ENCODE assay signal across 15 cellular contexts in genomic region chr14:58805057-58805456, GRCh38.
A peak's percentile ranks its signal among the peaks of the same experiment; 100 is the strongest.
DNase-seq lines count a peak whose midpoint lies in the region; ATAC-seq and TF ChIP-seq lines count a peak whose summit lies in the region.
"Had no signal": no experiment of that assay in that cellular context is flagged by ENCODE, and none has a peak within 500 bp of the region (broad histone marks: within the 10 kb centered on the region; RNA-seq: fewer than 3 reads in every experiment).

No MANE protein-coding gene starts in this region.

- CTCF ChIA-PET in SK-N-SH (lab: Yijun Ruan, JAX): no interaction called here

- H3K9me2 ChIP-seq in SK-N-SH: no peaks in the 10 kb centered on the region

- H3K9ac ChIP-seq in SK-N-SH: no peak overlapping the region
- H3K9ac ChIP-seq: BLaER1 treated with 17β-estradiol and CSF1 and Interleukin-3, amounts not matched to agents 10 nM and 100 nM had no signal

- intact Hi-C loops in right cardiac atrium (cut with DNase I): no loop called here

- no peaks in the 10 kb centered on the region for H4K20me1 ChIP-seq in SK-N-SH (ENCODE audit: insufficient read depth)
- H4K20me1 ChIP-seq: BLaER1 treated with 17β-estradiol and CSF1 and Interleukin-3, amounts not matched to agents 10 nM and 100 nM had no signal

- H3K27ac ChIP-seq in SK-N-SH (ENCODE audit: low read depth in 2 of 2, low read length in 1 of 2) (no peak overlapping the region), right cardiac atrium (ENCODE audit: low read length) (no peak overlapping the region)
- H3K27ac ChIP-seq: BLaER1 treated with 17β-estradiol and CSF1 and Interleukin-3, amounts not matched to agents 10 nM and 100 nM; heart right ventricle; tibial nerve had no signal

- no peaks in the 10 kb centered on the region for H3K27me3 ChIP-seq in BE2C
- no peaks in the 10 kb centered on the region for H3K27me3 ChIP-seq in SK-N-SH (ENCODE audit: insufficient read depth)
- H3K27me3 ChIP-seq in right cardiac atrium (ENCODE audit: control insufficient read depth, insufficient read depth): no peaks in the 10 kb centered on the region
- H3K27me3 ChIP-seq: BLaER1 treated with 17β-estradiol and CSF1 and Interleukin-3, amounts not matched to agents 10 nM and 100 nM; heart right ventricle; tibial nerve had no signal

- TF ChIP-seq EP300 in SK-N-SH (IDR thresholded peaks at IDR 0.05; ENCODE audit: borderline replicate concordance in 1 of 2, low read depth in 1 of 2, low read length in 1 of 2): peak; percentile 36 to 51; a peak in 1 of 4 replicates

- peaks cover 10% of the 10 kb centered on the region for H3F3A ChIP-seq in SK-N-SH (replicated peaks; ENCODE audit: insufficient read depth)

- no peak for TF ChIP-seq CTCF in BE2C (IDR thresholded peaks at IDR 0.05; ENCODE audit: low read depth, low read length)
- TF ChIP-seq CTCF in SK-N-SH (IDR thresholded peaks at IDR 0.05): no peak

- peak; percentile 95 to 97 for ATAC-seq in right cardiac atrium
- no peak for ATAC-seq in GM21367 (IDR thresholded peaks at IDR 0.05; ENCODE audit: unreplicated experiment)
- ATAC-seq: activated CD8-positive, alpha-beta memory T cell treated with anti-CD3 and anti-CD28 coated beads, Interleukin-2, amount 10 ng/mL, durations not matched to agents 7 days and 5 days had no signal

- H2AFZ ChIP-seq in SK-N-SH (ENCODE audit: low read depth): no peak overlapping the region

- H3K4me1 ChIP-seq in BE2C (peaks cover 4% of the 10 kb centered on the region), SK-N-SH (ENCODE audit: control insufficient read depth in 1 of 2, insufficient read depth in 2 of 2, low read depth in 1 of 2, low read length in 1 of 2) (no peaks in the 10 kb centered on the region; a peak in 1 of 4 replicates), right cardiac atrium (ENCODE audit: control insufficient read depth, insufficient read depth, low read length) (no peaks in the 10 kb centered on the region)
- H3K4me1 ChIP-seq: BLaER1 treated with 17β-estradiol and CSF1 and Interleukin-3, amounts not matched to agents 10 nM and 100 nM had no signal

- peak; percentile 16 for DNase-seq in BE2C
- peak; percentile 56 to 70 for DNase-seq in NCI-H187 (lab: John Stamatoyannopoulos, UW)
- DNase-seq in SK-N-SH: peak; percentile 33
- DNase-seq in right cardiac atrium: peak in 2 of 3 donors; percentile 39 to 77
- no peak for DNase-seq in AG08396 (ENCODE audit: low spot score)
- DNase-seq in cerebellar cortex (ENCODE audit: low spot score): no peak
- no peak for DNase-seq in occipital lobe (lab: John Stamatoyannopoulos, UW)
- DNase-seq: activated CD8-positive, alpha-beta memory T cell treated with anti-CD3 and anti-CD28 coated beads, Interleukin-2, amount 10 ng/mL, durations not matched to agents 7 days and 5 days; activated naive CD4-positive, alpha-beta T cell treated with anti-CD3 and anti-CD28 coated beads, Interleukin-2, amount 10 ng/mL, durations not matched to agents 7 days and 5 days; heart right ventricle; naive B cell; stimulated activated CD4-positive, alpha-beta T cell treated with anti-CD3 and anti-CD28 coated beads, Interleukin-4, amount 100 ng/mL, for 1 hour had no signal

- no peak overlapping the region for H3K4me2 ChIP-seq in SK-N-SH
- H3K4me2 ChIP-seq: BLaER1 treated with 17β-estradiol and CSF1 and Interleukin-3, amounts not matched to agents 10 nM and 100 nM had no signal

- no peak for TF ChIP-seq RAD21 in SK-N-SH (IDR thresholded peaks at IDR 0.05; ENCODE audit: low read length)

- H3K4me3 ChIP-seq in BE2C (ENCODE audit: low read depth, low read length): no peak overlapping the region
- H3K4me3 ChIP-seq in SK-N-SH (ENCODE audit: low read depth in 2 of 2, low read length in 1 of 2): no peak overlapping the region
- H3K4me3 ChIP-seq in right cardiac atrium (ENCODE audit: low read length): no peak overlapping the region
- H3K4me3 ChIP-seq: BLaER1 treated with 17β-estradiol and CSF1 and Interleukin-3, amounts not matched to agents 10 nM and 100 nM; heart right ventricle; tibial nerve had no signal

- 33% methylated on average over 4 of the region's 4 CpGs for WGBS in SK-N-SH (ENCODE audit: low lambda C conversion rate)
- 45% methylated on average over 4 of the region's 4 CpGs for WGBS in right cardiac atrium

- H3K9me3 ChIP-seq in BE2C: no peaks in the 10 kb centered on the region
- H3K9me3 ChIP-seq in SK-N-SH: no peaks in the 10 kb centered on the region; the same call in 1 of the 2 replicates
- H3K9me3 ChIP-seq in right cardiac atrium (ENCODE audit: control insufficient read depth, low read length): no peaks in the 10 kb centered on the region
- H3K9me3 ChIP-seq: tibial nerve had no signal

- POLR2A ChIA-PET in SK-N-SH (lab: Yijun Ruan, JAX): no interaction called here

- no peaks in the 10 kb centered on the region for H3K79me2 ChIP-seq in SK-N-SH (ENCODE audit: insufficient read depth)

- H3K36me3 ChIP-seq in BE2C: no peaks in the 10 kb centered on the region
- H3K36me3 ChIP-seq in SK-N-SH (replicated peaks in 1 of 2; ENCODE audit: control insufficient read depth in 1 of 2, insufficient read depth in 2 of 2, low read length in 1 of 2): no peaks in the 10 kb centered on the region
- H3K36me3 ChIP-seq: BLaER1 treated with 17β-estradiol and CSF1 and Interleukin-3, amounts not matched to agents 10 nM and 100 nM; heart right ventricle; tibial nerve had no signal

TF ChIP-seq in SK-N-SH, 30 proteins besides CTCF, POLR2A, EP300 and RAD21:
- peak; percentile 87 for TF ChIP-seq TCF12 (IDR thresholded peaks at IDR 0.05)
- peak; percentile 15; the same call in 1 of the 2 replicates for TF ChIP-seq FOSL2 (IDR thresholded peaks at IDR 0.05; ENCODE audit: borderline replicate concordance, low read depth)
- TF ChIP-seq PBX3 (IDR thresholded peaks at IDR 0.05): peak; percentile 81
- 0 out of 2 replicates have a peak, but pooled peaks have one; percentile 12 for TF ChIP-seq RCOR1 (IDR thresholded peaks at IDR 0.05; ENCODE audit: low read length)
- TF ChIP-seq FOXJ3 (CRISPR knock-in tag; IDR thresholded peaks at IDR 0.05): no peak
- no peak for TF ChIP-seq SIN3A (IDR thresholded peaks at IDR 0.05; ENCODE audit: borderline replicate concordance, low read depth, low read length)
- TF ChIP-seq NFIC (IDR thresholded peaks at IDR 0.05; ENCODE audit: borderline replicate concordance): peak; percentile 57; the same call in 1 of the 2 replicates

Comparison
In these comparisons a context has a peak if more than half of its experiments do, and no peak if none do; other contexts are left out.
1. DNase-seq: peak in BE2C (single experiment), NCI-H187 (2 of 2), SK-N-SH (single experiment) and right cardiac atrium (2 of 3); none in AG08396 (single experiment), cerebellar cortex (single experiment) and occipital lobe (single experiment).